10 cellular contexts compared by ENCODE assay signal in the genomic region with DNA sequence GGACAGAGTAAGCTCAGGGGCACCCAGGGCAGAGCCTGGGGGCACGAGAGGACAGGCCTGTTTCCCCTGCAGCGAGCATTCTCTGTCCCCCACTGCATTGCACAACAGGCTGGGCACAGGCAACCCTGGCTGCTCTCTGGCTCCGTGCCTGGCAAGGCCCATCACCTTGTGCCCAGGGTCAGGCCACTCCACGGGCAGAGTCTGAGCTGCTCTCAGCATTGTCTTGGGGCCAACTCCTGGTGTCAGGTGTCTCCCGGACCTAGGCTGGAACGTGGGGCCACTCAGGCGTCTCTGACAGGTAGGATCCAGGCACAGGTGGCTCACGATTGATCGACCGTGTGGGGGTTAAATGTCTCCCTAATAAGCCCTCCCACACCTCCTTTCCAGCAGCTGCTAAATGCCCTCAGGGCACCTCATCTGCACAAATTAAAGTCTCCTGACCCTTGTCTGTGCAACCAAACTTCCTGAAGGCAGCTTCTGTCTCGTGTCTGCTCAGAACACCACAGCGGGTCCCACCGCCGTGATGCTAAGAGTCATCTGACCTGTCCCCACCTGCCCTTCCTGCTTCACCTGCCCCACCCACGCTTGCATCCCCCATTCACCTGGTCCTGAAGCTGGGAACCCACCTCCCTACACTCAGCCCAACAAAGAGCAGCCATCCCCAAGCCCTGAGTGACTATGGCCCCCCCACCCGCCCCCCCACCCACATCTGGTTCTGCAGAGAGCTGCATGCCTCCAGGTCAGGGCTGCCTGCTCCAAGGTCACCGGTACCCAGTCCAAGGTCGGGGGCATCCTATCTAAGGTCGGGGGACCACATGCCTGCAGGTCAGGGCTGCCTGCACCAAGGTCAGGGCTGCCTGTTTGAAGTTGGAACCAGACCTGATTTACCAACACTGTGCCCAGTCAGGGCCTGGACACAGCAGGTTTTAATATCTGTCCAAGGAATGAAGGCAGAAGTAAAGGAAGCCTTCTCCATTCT.
DNase-seq lines count a peak whose midpoint lies in the region; ATAC-seq and TF ChIP-seq lines count a peak whose summit lies in the region.
"Had no signal": no experiment of that assay in that cellular context is flagged by ENCODE, and none has a peak within 500 bp of the region (broad histone marks: within the 10 kb centered on the region; RNA-seq: fewer than 3 reads in every experiment).

No MANE protein-coding gene starts in this region.

- ATAC-seq in lower lobe of right lung, result no peak
- no peak for ATAC-seq in HG02852 (IDR thresholded peaks at IDR 0.05; ENCODE audit: unreplicated experiment)
- no peak for ATAC-seq in GM19463 (IDR thresholded peaks at IDR 0.05; ENCODE audit: unreplicated experiment)
- ATAC-seq: activated naive CD4-positive, alpha-beta T cell treated with anti-CD3 and anti-CD28 coated beads, Interleukin-2, amount 50 U/mL, for 72 hours; GM12878 had no signal

- H3K4me3 ChIP-seq in lower lobe of right lung (no peak overlapping the region), thyroid gland (replicated peaks in 1 of 3) (no peak overlapping the region)
- H3K4me3 ChIP-seq: GM12878 had no signal

- intact Hi-C loops in lower lobe of right lung (cut with DNase I) (no loop called here), thyroid gland (cut with DNase I) (no loop called here)

- H3K27me3 ChIP-seq in lower lobe of right lung (ENCODE audit: low read depth) (no peaks in the 10 kb centered on the region), thyroid gland (no peaks in the 10 kb centered on the region)

- DNase-seq in NCI-H146 treated with DMSO at 0.1 percent for 48 hours (lab: John Stamatoyannopoulos, UW; ENCODE audit: unreplicated experiment), result peak; percentile 5
- no peak for DNase-seq in chondrocyte (ENCODE audit: low spot score)
- peak; percentile 56 for DNase-seq in lower lobe of right lung
- peak; percentile 79 to 80 for DNase-seq in thyroid gland
- DNase-seq in NCI-H1048 (lab: John Stamatoyannopoulos, UW), result no peak
- DNase-seq: NCI-H510A had no signal

- TF ChIP-seq CTCF in chondrocyte (IDR thresholded peaks at IDR 0.05) (no peak), lower lobe of right lung (IDR thresholded peaks at IDR 0.05) (no peak), thyroid gland (IDR thresholded peaks at IDR 0.05) (no peak)

- H3K36me3 ChIP-seq in lower lobe of right lung, result no peaks in the 10 kb centered on the region
- no peaks in the 10 kb centered on the region for H3K36me3 ChIP-seq in thyroid gland

- H3K27ac ChIP-seq in lower lobe of right lung, result peak overlapping the region; percentile 79
- no peak overlapping the region for H3K27ac ChIP-seq in thyroid gland

- no peak overlapping the region for H3K4me3 Mint-ChIP-seq in chondrocyte (ENCODE audit: unreplicated experiment)

- H3K9me3 ChIP-seq in lower lobe of right lung, result no peaks in the 10 kb centered on the region
- no peaks in the 10 kb centered on the region for H3K9me3 ChIP-seq in thyroid gland

- peak overlapping the region; percentile 90 for H3K27ac Mint-ChIP-seq in chondrocyte (ENCODE audit: unreplicated experiment)
- H3K27ac Mint-ChIP-seq: activated naive CD4-positive, alpha-beta T cell treated with anti-CD3 and anti-CD28 coated beads, Interleukin-2, amount 50 U/mL, for 72 hours had no signal

- no peaks in the 10 kb centered on the region for H3K9me3 Mint-ChIP-seq in chondrocyte (ENCODE audit: low read depth)
- H3K9me3 Mint-ChIP-seq: activated naive CD4-positive, alpha-beta T cell treated with anti-CD3 and anti-CD28 coated beads, Interleukin-2, amount 50 U/mL, for 72 hours had no signal

- no peaks in the 10 kb centered on the region for H3K36me3 Mint-ChIP-seq in chondrocyte (ENCODE audit: low read depth)
- H3K36me3 Mint-ChIP-seq: activated naive CD4-positive, alpha-beta T cell treated with anti-CD3 and anti-CD28 coated beads, Interleukin-2, amount 50 U/mL, for 72 hours had no signal

- peaks cover 58% of the 10 kb centered on the region for H3K4me1 Mint-ChIP-seq in chondrocyte (ENCODE audit: low read depth)

- no peaks in the 10 kb centered on the region for H3K27me3 Mint-ChIP-seq in chondrocyte (ENCODE audit: low read depth)

- TF ChIP-seq POLR2A in thyroid gland (IDR thresholded peaks at IDR 0.05), result no peak

- H3K4me1 ChIP-seq in lower lobe of right lung (peaks cover 19% of the 10 kb centered on the region), thyroid gland (peaks cover 0 to 22% of the 10 kb centered on the region in 2 donors)

- 52 to 65% methylated on average over 16 to 17 of the region's 19 CpGs for WGBS in thyroid gland, 2 donors

Comparison
In these comparisons a context has a peak if more than half of its experiments do, and no peak if none do; other contexts are left out.
1. DNase-seq: peak in NCI-H146 treated with DMSO at 0.1 percent for 48 hours (single experiment), lower lobe of right lung (single experiment) and thyroid gland (2 of 2); none in chondrocyte (single experiment) and NCI-H1048 (single experiment).